1 cellular context compared by ENCODE assay signal in genomic region chr18:48570313-48570712, GRCh38.
TF ChIP-seq lines count a peak whose summit lies in the region.

No MANE protein-coding gene starts in this region.

TF ChIP-seq in liver, 16 proteins besides CTCF, POLR2A, EP300 and RAD21 (continued from another document):
- TF ChIP-seq REST (IDR thresholded peaks at IDR 0.05), result no peak
